11 cellular contexts compared by ENCODE assay signal in genomic region chr2:46098606-46099005, GRCh38.
A peak's percentile ranks its signal among the peaks of the same experiment; 100 is the strongest.
DNase-seq lines count a peak whose midpoint lies in the region; ATAC-seq, FAIRE-seq and TF ChIP-seq lines count a peak whose summit lies in the region.
"Had no signal": no experiment of that assay in that cellular context is flagged by ENCODE, and none has a peak within 500 bp of the region (broad histone marks: within the 10 kb centered on the region; RNA-seq: fewer than 3 reads in every experiment).

No MANE protein-coding gene starts in this region.

- peaks cover 2% of the 10 kb centered on the region for H3K9me3 Mint-ChIP-seq in CD4-positive, alpha-beta T cell

- TF ChIP-seq POLR2A in right lobe of liver (IDR thresholded peaks at IDR 0.05), result no peak

- POLR2A ChIA-PET in CD4-positive, alpha-beta T cell (lab: Charles Lee), result no interaction called here

- in situ Hi-C loops in brain microvascular endothelial cell (cut with HindIII; ENCODE audit: low pct_ligation_motif_present, low sequenced_read_pairs), result no loop called here

- DNase-seq in AG08396 (ENCODE audit: low spot score), result peak; percentile 45
- peak; percentile 54 for DNase-seq in HS-5 (ENCODE audit: low read depth)
- peak; percentile 72 for DNase-seq in brain microvascular endothelial cell
- no peak for DNase-seq in right lobe of liver
- no peak for DNase-seq in NCI-H128 (lab: John Stamatoyannopoulos, UW; ENCODE audit: unreplicated experiment)
- no peak for DNase-seq in frontal cortex (ENCODE audit: low spot score in 2 of 2)
- no peak for DNase-seq in CD4-positive, alpha-beta T cell
- DNase-seq in HUDEP-2 (lab: John Stamatoyannopoulos, UW; ENCODE audit: unreplicated experiment in 76 of 76), result no peak
- DNase-seq: Kasumi-1, SIG-M5 had no signal

- no peaks in the 10 kb centered on the region for H3K9me3 ChIP-seq in right lobe of liver
- H3K9me3 ChIP-seq in CD4-positive, alpha-beta T cell (ENCODE audit: control insufficient read depth, low read length), result no peaks in the 10 kb centered on the region

- ATAC-seq in right lobe of liver, result no peak
- ATAC-seq in CD4-positive, alpha-beta T cell (ENCODE audit: poor library complexity), result no peak

- no peaks in the 10 kb centered on the region for H3K4me1 ChIP-seq in right lobe of liver

- CTCF ChIA-PET in CD4-positive, alpha-beta T cell (lab: Charles Lee), result no interaction called here

- H3K27ac Mint-ChIP-seq in CD4-positive, alpha-beta T cell, result no peak overlapping the region
- H3K27ac Mint-ChIP-seq: memory B cell had no signal

- H3K27me3 ChIP-seq in brain microvascular endothelial cell (replicated peaks) (no peaks in the 10 kb centered on the region), right lobe of liver (no peaks in the 10 kb centered on the region)
- no peaks in the 10 kb centered on the region for H3K27me3 ChIP-seq in CD4-positive, alpha-beta T cell (ENCODE audit: control insufficient read depth, insufficient read depth, low read length)

- no peak for FAIRE-seq in frontal cortex (lab: Jason Lieb, UNC)

- H3K4me3 ChIP-seq in brain microvascular endothelial cell (ENCODE audit: low read depth, low read length) (no peak overlapping the region), right lobe of liver (no peak overlapping the region)

- H3K36me3 Mint-ChIP-seq in CD4-positive, alpha-beta T cell (ENCODE audit: low read depth), result peaks cover 21% of the 10 kb centered on the region

- H3K36me3 ChIP-seq in brain microvascular endothelial cell (replicated peaks), result peaks cover 32% of the 10 kb centered on the region
- H3K36me3 ChIP-seq in right lobe of liver, result no peaks in the 10 kb centered on the region

- no peak for TF ChIP-seq CTCF in brain microvascular endothelial cell (IDR thresholded peaks at IDR 0.05; ENCODE audit: low read depth, low read length, missing control alignments)
- TF ChIP-seq CTCF in right lobe of liver (IDR thresholded peaks at IDR 0.05), result no peak
- no peak for TF ChIP-seq CTCF in CD4-positive, alpha-beta T cell (IDR thresholded peaks at IDR 0.05)

- intact Hi-C loops in right lobe of liver (cut with DNase I), result no loop called here
- intact Hi-C loops in CD4-positive, alpha-beta T cell (cut with DNase I, micrococcal nuclease), result no loop called here

- H3K27me3 Mint-ChIP-seq in CD4-positive, alpha-beta T cell, result no peaks in the 10 kb centered on the region
- H3K27me3 Mint-ChIP-seq: memory B cell had no signal

- 50% methylated on average over 1 of the region's 1 CpG for WGBS in right lobe of liver (ENCODE audit: insufficient coverage, low coverage, low lambda C conversion rate, missing lambda C conversion rate)

- H3K4me3 Mint-ChIP-seq in CD4-positive, alpha-beta T cell, result no peak overlapping the region
- H3K4me3 Mint-ChIP-seq: memory B cell had no signal

- H3K4me1 Mint-ChIP-seq in CD4-positive, alpha-beta T cell (ENCODE audit: low read depth), result no peaks in the 10 kb centered on the region
- H3K4me1 Mint-ChIP-seq: memory B cell had no signal

- peak overlapping the region; percentile 90 for H3K27ac ChIP-seq in brain microvascular endothelial cell
- H3K27ac ChIP-seq in right lobe of liver, result peak overlapping the region; percentile 16 to 59 (median 39)
- H3K27ac ChIP-seq in CD4-positive, alpha-beta T cell (ENCODE audit: low read depth, low read length), result no peak overlapping the region

Comparison
In these comparisons a context has a peak if more than half of its experiments do, and no peak if none do; other contexts are left out.
1. DNase-seq: peak in AG08396 (single experiment), HS-5 (single experiment) and brain microvascular endothelial cell (single experiment); none in right lobe of liver (0 of 3), NCI-H128 (single experiment), frontal cortex (0 of 2), CD4-positive, alpha-beta T cell (0 of 10) and HUDEP-2 (0 of 76).